In the genomic region with DNA sequence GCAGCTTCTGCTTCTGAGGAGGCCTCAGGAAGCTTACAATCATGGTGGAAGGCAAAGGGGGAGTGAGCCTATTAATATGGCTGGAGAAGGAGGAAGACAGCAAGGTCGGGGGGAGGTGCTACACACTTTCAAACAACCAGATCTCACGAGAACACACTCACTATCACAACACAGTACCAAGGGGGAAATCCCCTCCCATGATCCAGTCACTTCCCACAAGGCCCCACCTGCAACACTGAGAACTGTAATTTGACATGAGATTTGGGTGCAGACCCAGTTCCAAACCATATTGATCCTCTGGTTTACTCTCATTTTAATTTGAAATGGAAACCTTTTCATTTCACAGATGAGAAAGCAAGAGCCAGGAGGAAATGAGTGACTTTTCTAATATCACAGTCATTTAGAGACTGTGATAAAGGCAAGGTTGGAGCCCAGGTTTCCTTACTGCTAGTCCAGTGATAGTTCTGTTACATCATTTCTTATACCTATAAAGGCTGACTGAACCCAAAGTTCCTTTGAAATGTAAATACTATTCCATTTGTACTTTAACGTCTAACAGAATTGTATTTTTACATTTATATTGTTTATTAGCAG, we compare ENCODE assay signal across 2 cellular contexts.
TF ChIP-seq lines count a peak whose summit lies in the region.

No MANE protein-coding gene starts in this region.

TF ChIP-seq in SK-N-SH, 30 proteins besides CTCF, POLR2A, EP300 and RAD21 (continued from another document):
- TF ChIP-seq TEAD4 (IDR thresholded peaks at IDR 0.05; ENCODE audit: borderline replicate concordance, insufficient read depth) (no peak), POLR2AphosphoS5 (IDR thresholded peaks at IDR 0.05; ENCODE audit: low read depth, low read length) (no peak)
TF ChIP-seq in SK-N-SH: peak in this region for 0.

TF ChIP-seq in SK-N-SH treated with all-trans-retinoic acid at 6 μM for 48 hours, 23 proteins besides CTCF, POLR2A, EP300 and RAD21 (continued from another document):
- TF ChIP-seq, protein P1, sequence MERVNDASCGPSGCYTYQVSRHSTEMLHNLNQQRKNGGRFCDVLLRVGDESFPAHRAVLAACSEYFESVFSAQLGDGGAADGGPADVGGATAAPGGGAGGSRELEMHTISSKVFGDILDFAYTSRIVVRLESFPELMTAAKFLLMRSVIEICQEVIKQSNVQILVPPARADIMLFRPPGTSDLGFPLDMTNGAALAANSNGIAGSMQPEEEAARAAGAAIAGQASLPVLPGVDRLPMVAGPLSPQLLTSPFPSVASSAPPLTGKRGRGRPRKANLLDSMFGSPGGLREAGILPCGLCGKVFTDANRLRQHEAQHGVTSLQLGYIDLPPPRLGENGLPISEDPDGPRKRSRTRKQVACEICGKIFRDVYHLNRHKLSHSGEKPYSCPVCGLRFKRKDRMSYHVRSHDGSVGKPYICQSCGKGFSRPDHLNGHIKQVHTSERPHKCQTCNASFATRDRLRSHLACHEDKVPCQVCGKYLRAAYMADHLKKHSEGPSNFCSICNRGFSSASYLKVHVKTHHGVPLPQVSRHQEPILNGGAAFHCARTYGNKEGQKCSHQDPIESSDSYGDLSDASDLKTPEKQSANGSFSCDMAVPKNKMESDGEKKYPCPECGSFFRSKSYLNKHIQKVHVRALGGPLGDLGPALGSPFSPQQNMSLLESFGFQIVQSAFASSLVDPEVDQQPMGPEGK (CRISPR knock-in tag; IDR thresholded peaks at IDR 0.05; ENCODE audit: borderline replicate concordance), result no peak
- TF ChIP-seq ISL1 (CRISPR knock-in tag; IDR thresholded peaks at IDR 0.05), result no peak
- TF ChIP-seq OSR1 (CRISPR knock-in tag; IDR thresholded peaks at IDR 0.05), result no peak
- TF ChIP-seq BACH2 (CRISPR knock-in tag; IDR thresholded peaks at IDR 0.05; ENCODE audit: borderline replicate concordance), result no peak
